In genomic region chr20:33651562-33652048, GRCh38 we compare ENCODE assay signal across 1 cellular context.
TF ChIP-seq lines count a peak whose summit lies in the region.

No MANE protein-coding gene starts in this region.

TF ChIP-seq in HepG2, 621 proteins besides CTCF, POLR2A, EP300 and RAD21:
- TF ChIP-seq MED1 (CRISPR knock-in tag; IDR thresholded peaks at IDR 0.05) = no peak
- TF ChIP-seq ZNF746 (CRISPR knock-in tag; IDR thresholded peaks at IDR 0.05) = 0 out of 2 replicates have a peak, but pooled peaks have one; percentile 34
- TF ChIP-seq POLR2G (IDR thresholded peaks at IDR 0.05; ENCODE audit: low read depth, low read length) = peak; percentile 17; the same call in 1 of the 2 replicates
- TF ChIP-seq TMF1 (CRISPR knock-in tag; IDR thresholded peaks at IDR 0.05; ENCODE audit: low read depth) = no peak
- TF ChIP-seq ZNF784 (CRISPR knock-in tag; IDR thresholded peaks at IDR 0.05; ENCODE audit: borderline replicate concordance) = 0 out of 2 replicates have a peak, but pooled peaks have one; percentile 30
- 0 out of 2 replicates have a peak, but pooled peaks have one; percentile 39 for TF ChIP-seq ZNF33B (CRISPR knock-in tag; IDR thresholded peaks at IDR 0.05)
- peak; percentile 8; the same call in 1 of the 2 replicates for TF ChIP-seq POLR2AphosphoS5 (IDR thresholded peaks at IDR 0.05; ENCODE audit: low read depth, low read length)
- TF ChIP-seq BORCS8-MEF2B (CRISPR knock-in tag; IDR thresholded peaks at IDR 0.05) = 0 out of 2 replicates have a peak, but pooled peaks have one; percentile 5
- peak; percentile 46; the same call in 1 of the 2 replicates for TF ChIP-seq ZC3H13 (CRISPR knock-in tag; IDR thresholded peaks at IDR 0.05)
- TF ChIP-seq AKAP8 (CRISPR knock-in tag; IDR thresholded peaks at IDR 0.05) = peak; percentile 6; the same call in 1 of the 2 replicates
- 0 out of 2 replicates have a peak, but pooled peaks have one; percentile 86 for TF ChIP-seq FOXO4 (CRISPR knock-in tag; conservative IDR thresholded peaks at IDR 0.05)
- TF ChIP-seq ZNF547 (CRISPR knock-in tag; IDR thresholded peaks at IDR 0.05) = 0 out of 2 replicates have a peak, but pooled peaks have one; percentile 56
- TF ChIP-seq STAT6 (CRISPR knock-in tag; IDR thresholded peaks at IDR 0.05; ENCODE audit: borderline replicate concordance) = no peak
- TF ChIP-seq CAMTA2 (CRISPR knock-in tag; IDR thresholded peaks at IDR 0.05; ENCODE audit: borderline replicate concordance) = no peak
